ENCODE assay signal across 8 cellular contexts in the genomic region with DNA sequence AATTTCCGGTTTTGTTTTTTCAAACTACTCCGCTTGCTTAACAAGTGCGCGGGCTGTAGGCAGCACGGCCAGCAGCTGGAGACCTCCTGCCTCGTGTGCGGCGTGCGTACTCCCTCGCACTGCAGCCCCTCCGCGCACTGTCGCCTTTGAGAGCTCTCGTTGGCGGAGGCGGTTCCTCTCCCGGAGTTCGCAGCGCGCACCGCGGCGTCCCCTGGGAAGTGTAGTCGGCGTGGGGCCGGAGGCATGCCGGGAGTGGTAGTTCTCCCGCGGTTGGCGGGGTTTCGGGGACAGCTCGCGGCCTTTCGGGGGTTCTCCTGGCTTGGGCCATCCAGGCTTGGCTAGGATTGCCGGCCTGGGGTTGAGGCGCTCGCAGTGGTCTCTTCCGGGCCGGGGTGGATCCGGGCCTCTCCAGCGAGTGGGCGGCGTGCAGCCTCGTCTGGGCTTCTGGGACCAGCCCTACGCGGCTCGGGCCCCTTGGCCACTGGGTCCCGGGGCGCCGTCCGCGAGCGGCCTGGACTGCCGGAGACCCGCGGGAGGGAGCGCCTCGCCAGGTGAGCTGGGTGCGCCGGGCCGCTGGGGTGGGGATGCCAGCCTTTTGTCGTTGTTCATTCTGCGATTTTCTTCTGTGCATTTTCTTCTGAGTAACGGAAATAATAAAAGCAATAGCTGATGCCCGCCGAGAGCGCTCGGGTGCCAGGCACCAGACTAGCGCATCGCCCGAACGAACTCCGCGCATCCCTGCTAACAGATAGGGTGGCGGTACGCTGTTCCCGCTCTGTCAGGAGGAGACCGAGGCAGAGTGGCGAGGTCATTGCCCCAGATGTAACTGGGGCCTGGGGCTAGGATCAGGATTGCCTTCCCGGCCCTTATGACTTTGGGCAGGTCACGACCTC. TPM values are rescaled to one million over a fixed set of nuclear protein-coding genes. Genes with fewer than 3 reads are reported as not detected.
DNase-seq lines count a peak whose midpoint lies in the region; ATAC-seq and TF ChIP-seq lines count a peak whose summit lies in the region.

A gene (plus strand): TSS at position 258 of the 893 bp plus-strand sequence. CDS start 1,696 bp downstream, outside the sequence.

- H2AFZ ChIP-seq in H9 (ENCODE audit: low read length), result no peak within 1 kb of the TSS

- H3K4me1 ChIP-seq in H9 (ENCODE audit: insufficient read depth, low read length) (no peaks in the 10 kb centered on the region), muscle layer of duodenum (ENCODE audit: control insufficient read depth in 1 of 2, insufficient read depth in 2 of 2, low read length in 2 of 2) (peaks cover 0 to 16% of the 10 kb centered on the region in 2 donors)

- H2BK12ac ChIP-seq in H9 (ENCODE audit: insufficient read length, low read depth, low read length), result no peak within 1 kb of the TSS

- H3K27me3 ChIP-seq in BJ (ENCODE audit: control insufficient read depth, insufficient read depth, low read length) (no peaks in the 10 kb centered on the region), H9 (ENCODE audit: insufficient read depth, low read length) (no peaks in the 10 kb centered on the region), muscle layer of duodenum (ENCODE audit: low read depth, low read length) (no peaks in the 10 kb centered on the region)

- no peak within 1 kb of the TSS for H3K18ac ChIP-seq in H9 (ENCODE audit: insufficient read length, low read depth, low read length)

- peak; percentile 40 for DNase-seq in BJ (ENCODE audit: low read depth)
- peak; percentile 94 for DNase-seq in H9
- peak; percentile 90 for DNase-seq in NCI-H82 (lab: John Stamatoyannopoulos, UW)
- DNase-seq in activated T-helper 2 cell treated with anti-CD3 and anti-CD28 coated beads, Interferon-gamma antibody, Interleukin-2, Interleukin-4, amounts not matched to agents 10 μg/mL and 5 μg/mL and 100 μg/mL, durations not matched to agents 14 hours and 24 hours and 36 hours (ENCODE audit: low spot score), result peak; percentile 75
- peak; percentile 88 for DNase-seq in fibroblast of gingiva (ENCODE audit: low read depth)
- DNase-seq in stimulated activated CD8-positive, alpha-beta memory T cell treated with anti-CD3 and anti-CD28 coated beads, Interleukin-4, amount 100 ng/mL, for 1 hour (ENCODE audit: low read depth in 2 of 2, low spot score in 1 of 2), result peak; percentile 58 to 75

- no peak within 1 kb of the TSS for H3K4ac ChIP-seq in H9 (ENCODE audit: low read depth, low read length)

- H2BK20ac ChIP-seq in H9 (ENCODE audit: low read depth, low read length, poor library complexity, severe bottlenecking), result no peak within 1 kb of the TSS

- H3K23me2 ChIP-seq in H9 (ENCODE audit: insufficient read length, low read depth, low read length, poor library complexity, severe bottlenecking), result peaks cover 6% of the 10 kb centered on the region

- H3K36me3 ChIP-seq in BJ (ENCODE audit: control insufficient read depth, insufficient read depth, low read length), result peaks cover 6% of the 10 kb centered on the region
- peaks cover 5 to 26% of the 10 kb centered on the region in 2 donors for H3K36me3 ChIP-seq in muscle layer of duodenum (ENCODE audit: control insufficient read depth in 1 of 2, insufficient read depth in 2 of 2, low read length in 2 of 2)

- CTCF ChIA-PET in BJ (lab: Yijun Ruan, JAX), result interaction anchor here (0.6 to 0.9 kb wide), 3 partner anchors 106 to 433 kb away, joined by 3 to 4 read pairs (median 4); no protein-coding TSS in a partner anchor

- H3K4me3 ChIP-seq in BJ (ENCODE audit: low read depth, low read length), result peak within 1 kb of the TSS; percentile 65
- peak within 1 kb of the TSS; percentile 78 to 84 for H3K4me3 ChIP-seq in muscle layer of duodenum (ENCODE audit: low read depth in 1 of 2, low read length in 2 of 2)

- H3K79me2 ChIP-seq in H9 (ENCODE audit: insufficient read depth, low read length), result no peaks in the 10 kb centered on the region

- H2BK5ac ChIP-seq in H9 (ENCODE audit: insufficient read length, low read length), result no peak within 1 kb of the TSS

- no CpG with 5 or more reads among the region's 81 CpGs for WGBS in H9 (ENCODE audit: extremely low coverage, insufficient read length, low lambda C conversion rate)

- H3K27ac ChIP-seq in H9 (ENCODE audit: insufficient read length, low read depth, low read length), result no peak within 1 kb of the TSS
- H3K27ac ChIP-seq in muscle layer of duodenum (ENCODE audit: low read length), result peak within 1 kb of the TSS; percentile 35

- H3K4me3 Mint-ChIP-seq in H9, result peak within 1 kb of the TSS; percentile 71 to 86
- peak within 1 kb of the TSS; percentile 82 for H3K4me3 Mint-ChIP-seq in activated T-helper 2 cell treated with anti-CD3 and anti-CD28 coated beads, Interferon-gamma antibody, Interleukin-2, Interleukin-4, amounts not matched to agents 10 μg/mL and 5 μg/mL and 100 μg/mL, durations not matched to agents 14 hours and 24 hours and 36 hours (ENCODE audit: low read depth)

- H4K20me1 ChIP-seq in H9 (ENCODE audit: control insufficient read depth, insufficient read depth, insufficient read length), result no peaks in the 10 kb centered on the region

- no peak within 1 kb of the TSS for H3K56ac ChIP-seq in H9 (ENCODE audit: insufficient read length, low read depth, low read length)

- peak within 1 kb of the TSS in 1 of 3 experiments; percentile 65; a peak in 1 of 7 replicates for H3K27ac Mint-ChIP-seq in H9
- peak within 1 kb of the TSS; percentile 63 for H3K27ac Mint-ChIP-seq in activated T-helper 2 cell treated with anti-CD3 and anti-CD28 coated beads, Interferon-gamma antibody, Interleukin-2, Interleukin-4, amounts not matched to agents 10 μg/mL and 5 μg/mL and 100 μg/mL, durations not matched to agents 14 hours and 24 hours and 36 hours

- peak within 1 kb of the TSS; percentile 21 for H3K9ac ChIP-seq in H9 (ENCODE audit: extremely low read depth, insufficient read length, low read length)

- H3K36me3 Mint-ChIP-seq in H9 (ENCODE audit: insufficient read depth in 1 of 3, low read depth in 3 of 3), result peaks cover 29 to 48% (median 32%) of the 10 kb centered on the region in 3 experiments
- peaks cover 53% of the 10 kb centered on the region for H3K36me3 Mint-ChIP-seq in activated T-helper 2 cell treated with anti-CD3 and anti-CD28 coated beads, Interferon-gamma antibody, Interleukin-2, Interleukin-4, amounts not matched to agents 10 μg/mL and 5 μg/mL and 100 μg/mL, durations not matched to agents 14 hours and 24 hours and 36 hours (ENCODE audit: low read depth)

- no peak for ATAC-seq in HG02885 (IDR thresholded peaks at IDR 0.05; ENCODE audit: poor library complexity, unreplicated experiment)

- H3K27me3 Mint-ChIP-seq in H9 (ENCODE audit: low read depth), result peaks cover 31% of the 10 kb centered on the region
- no peaks in the 10 kb centered on the region for H3K27me3 Mint-ChIP-seq in activated T-helper 2 cell treated with anti-CD3 and anti-CD28 coated beads, Interferon-gamma antibody, Interleukin-2, Interleukin-4, amounts not matched to agents 10 μg/mL and 5 μg/mL and 100 μg/mL, durations not matched to agents 14 hours and 24 hours and 36 hours (ENCODE audit: low read depth)

- peaks cover 75 to 79% of the 10 kb centered on the region in 2 experiments for H3K9me3 Mint-ChIP-seq in H9
- peaks cover 73% of the 10 kb centered on the region for H3K9me3 Mint-ChIP-seq in activated T-helper 2 cell treated with anti-CD3 and anti-CD28 coated beads, Interferon-gamma antibody, Interleukin-2, Interleukin-4, amounts not matched to agents 10 μg/mL and 5 μg/mL and 100 μg/mL, durations not matched to agents 14 hours and 24 hours and 36 hours

- H3K9me3 ChIP-seq in H9 (ENCODE audit: control insufficient read depth, low read depth, low read length), result peaks cover 29% of the 10 kb centered on the region
- peaks cover 0 to 5% of the 10 kb centered on the region in 2 donors for H3K9me3 ChIP-seq in muscle layer of duodenum (ENCODE audit: control insufficient read depth in 1 of 2, low read length in 2 of 2)

- H3K14ac ChIP-seq in H9 (ENCODE audit: insufficient read depth, low read length), result peak within 1 kb of the TSS; percentile 66

- H4K5ac ChIP-seq in H9 (ENCODE audit: insufficient read length, low read depth, low read length), result no peak within 1 kb of the TSS

- no peak within 1 kb of the TSS for H3K23ac ChIP-seq in H9 (ENCODE audit: insufficient read length, low read depth, low read length)

- no peaks in the 10 kb centered on the region for H3K79me1 ChIP-seq in H9 (ENCODE audit: insufficient read depth, low read depth, low read length, poor library complexity, severe bottlenecking)

- TF ChIP-seq CTCF in BJ (IDR thresholded peaks at IDR 0.05; ENCODE audit: insufficient read depth, low read depth, low read length) (no peak), H9 (conservative IDR thresholded peaks at IDR 0.05) (no peak)

- H3K4me1 Mint-ChIP-seq in H9, result no peaks in the 10 kb centered on the region
- peaks cover 6% of the 10 kb centered on the region for H3K4me1 Mint-ChIP-seq in activated T-helper 2 cell treated with anti-CD3 and anti-CD28 coated beads, Interferon-gamma antibody, Interleukin-2, Interleukin-4, amounts not matched to agents 10 μg/mL and 5 μg/mL and 100 μg/mL, durations not matched to agents 14 hours and 24 hours and 36 hours (ENCODE audit: low read depth)

- no peak within 1 kb of the TSS for H4K8ac ChIP-seq in H9 (replicated peaks; ENCODE audit: insufficient read length, low read depth, low read length)

- H2BK15ac ChIP-seq in H9 (ENCODE audit: low read depth, low read length), result no peak within 1 kb of the TSS

- H3T11ph ChIP-seq in H9 (ENCODE audit: low read length), result no peak within 1 kb of the TSS

- POLR2A ChIA-PET in BJ (lab: Charles Lee), result no interaction called here

- H2BK120ac ChIP-seq in H9 (ENCODE audit: low read depth, low read length, poor library complexity, severe bottlenecking), result no peak within 1 kb of the TSS

- H4K91ac ChIP-seq in H9 (ENCODE audit: insufficient read length, low read depth, low read length), result no peak within 1 kb of the TSS

- intact Hi-C loops in activated T-helper 2 cell treated with anti-CD3 and anti-CD28 coated beads, Interferon-gamma antibody, Interleukin-2, Interleukin-4, amounts not matched to agents 10 μg/mL and 5 μg/mL and 100 μg/mL, durations not matched to agents 14 hours and 24 hours and 36 hours (cut with micrococcal nuclease), result loop anchor here (1.0 to 2.0 kb wide), 4 partner anchors 37 to 330 kb away; a partner anchor contains a TSS

- peak within 1 kb of the TSS; percentile 33 for H3K4me2 ChIP-seq in H9 (ENCODE audit: insufficient read depth, insufficient read length, low read length)

- no peak within 1 kb of the TSS for H2AK5ac ChIP-seq in H9 (ENCODE audit: insufficient read length, low read length)

RNA-seq across cellular contexts. Expression of the gene that starts here (rescaled TPM):
- polyA plus RNA-seq in BJ (2011; rRNA removed), result 2.0 and 3.2 TPM in 2 replicates
- polyA minus RNA-seq in BJ (2011; rRNA and poly(A)+ RNA removed), result 2.9 and 3.9 TPM in 2 replicates
- total RNA-seq in H9 (2021), result 4.8 and 5.4 TPM in 2 replicates
- 3.4 and 3.5 TPM in 2 replicates for total RNA-seq in activated T-helper 2 cell treated with anti-CD3 and anti-CD28 coated beads, Interferon-gamma antibody, Interleukin-2, Interleukin-4, amounts not matched to agents 10 μg/mL and 5 μg/mL and 100 μg/mL, durations not matched to agents 14 hours and 24 hours and 36 hours

Comparison
In these comparisons a context has a peak if more than half of its experiments do, and no peak if none do; other contexts are left out.
1. DNase-seq: peak in every context shown above with its lines; median percentile 94 in H9; 90 in NCI-H82; 88 in fibroblast of gingiva; 75 in activated T-helper 2 cell treated with anti-CD3 and anti-CD28 coated beads, Interferon-gamma antibody, Interleukin-2, Interleukin-4, amounts not matched to agents 10 μg/mL and 5 μg/mL and 100 μg/mL, durations not matched to agents 14 hours and 24 hours and 36 hours; 66 in stimulated activated CD8-positive, alpha-beta memory T cell treated with anti-CD3 and anti-CD28 coated beads, Interleukin-4, amount 100 ng/mL, for 1 hour; 40 in BJ.